ENCODE assay signal across 4 cellular contexts in genomic region chr10:22727663-22728062, GRCh38.
TF ChIP-seq lines count a peak whose summit lies in the region.

No MANE protein-coding gene starts in this region.

TF ChIP-seq in SK-N-SH treated with all-trans-retinoic acid at 6 μM for 48 hours, 23 proteins besides CTCF, POLR2A, EP300 and RAD21:
- TF ChIP-seq RARB (CRISPR knock-in tag; IDR thresholded peaks at IDR 0.05) = no peak
- no peak for TF ChIP-seq POU6F1 (CRISPR knock-in tag; IDR thresholded peaks at IDR 0.05; ENCODE audit: borderline replicate concordance, low read depth)
- no peak for TF ChIP-seq PPARA (CRISPR knock-in tag; IDR thresholded peaks at IDR 0.05; ENCODE audit: borderline replicate concordance)
- no peak for TF ChIP-seq ZNF70 (CRISPR knock-in tag; IDR thresholded peaks at IDR 0.05)
- TF ChIP-seq ESRRG (CRISPR knock-in tag; IDR thresholded peaks at IDR 0.05) = no peak
- no peak for TF ChIP-seq TCF4 (CRISPR knock-in tag; IDR thresholded peaks at IDR 0.05; ENCODE audit: borderline replicate concordance)
- TF ChIP-seq GLIS3 (CRISPR knock-in tag; IDR thresholded peaks at IDR 0.05) = no peak

TF ChIP-seq in SK-N-SH, 30 proteins besides CTCF, POLR2A, EP300 and RAD21:
- no peak for TF ChIP-seq CHD2 (IDR thresholded peaks at IDR 0.05; ENCODE audit: low read length, partially characterized antibody)
- no peak for TF ChIP-seq GABPA (IDR thresholded peaks at IDR 0.05; ENCODE audit: low read depth)
- TF ChIP-seq NFIC (IDR thresholded peaks at IDR 0.05; ENCODE audit: borderline replicate concordance) = no peak

TF ChIP-seq in HCT116, 20 proteins besides CTCF, POLR2A, EP300 and RAD21:
- TF ChIP-seq MAX (IDR thresholded peaks at IDR 0.05) (no peak), REST (IDR thresholded peaks at IDR 0.05; ENCODE audit: low read depth) (no peak), SIN3A (IDR thresholded peaks at IDR 0.05; ENCODE audit: low read depth) (no peak), EZH2 (IDR thresholded peaks at IDR 0.05) (no peak), ZBTB33 (IDR thresholded peaks at IDR 0.05; ENCODE audit: extremely low read depth, insufficient replicate concordance, low read length) (no peak), ZNF274 (IDR thresholded peaks at IDR 0.05; ENCODE audit: low read depth, low read length) (no peak), YY1 (IDR thresholded peaks at IDR 0.05; ENCODE audit: extremely low read depth, insufficient replicate concordance, low read depth, low read length) (no peak), POLR2AphosphoS5 (IDR thresholded peaks at IDR 0.05; ENCODE audit: low read depth, low read length) (no peak), EGR1 (IDR thresholded peaks at IDR 0.05; ENCODE audit: low read depth) (no peak), TCF7L2 (IDR thresholded peaks at IDR 0.05; ENCODE audit: borderline replicate concordance, extremely low read depth, insufficient read depth, insufficient read length) (no peak), CBX3 (IDR thresholded peaks at IDR 0.05; ENCODE audit: low read depth) (no peak), SRF (IDR thresholded peaks at IDR 0.05; ENCODE audit: low read depth) (no peak), JUND (IDR thresholded peaks at IDR 0.05) (no peak), FOSL1 (IDR thresholded peaks at IDR 0.05; ENCODE audit: low read depth) (no peak), EZH2phosphoT487 (IDR thresholded peaks at IDR 0.05; ENCODE audit: borderline replicate concordance) (no peak), SP1 (IDR thresholded peaks at IDR 0.05; ENCODE audit: low read depth) (no peak), CEBPB (IDR thresholded peaks at IDR 0.05; ENCODE audit: low read depth) (no peak), ATF3 (IDR thresholded peaks at IDR 0.05) (no peak), ELF1 (IDR thresholded peaks at IDR 0.05; ENCODE audit: borderline replicate concordance, low read depth) (no peak), ZFX (IDR thresholded peaks at IDR 0.05) (no peak)

TF ChIP-seq in H1, 55 proteins besides CTCF, POLR2A, EP300 and RAD21:
- TF ChIP-seq RFX5 (IDR thresholded peaks at IDR 0.05; ENCODE audit: borderline replicate concordance, low read depth, low read length) (no peak), TAF7 (optimal IDR thresholded peaks at IDR 0.05; ENCODE audit: borderline replicate concordance, low read depth, low read length) (no peak), CHD7 (IDR thresholded peaks at IDR 0.05; ENCODE audit: insufficient replicate concordance, low read length) (no peak), SUZ12 (IDR thresholded peaks at IDR 0.05; ENCODE audit: low read length) (no peak), CREB1 (IDR thresholded peaks at IDR 0.05) (no peak), SIRT6 (IDR thresholded peaks at IDR 0.05; ENCODE audit: low read length) (no peak), CHD1 (IDR thresholded peaks at IDR 0.05; ENCODE audit: low read depth, low read length) (no peak), RBBP5 (IDR thresholded peaks at IDR 0.05; ENCODE audit: borderline replicate concordance, low read depth, low read length) (no peak), RXRA (IDR thresholded peaks at IDR 0.05; ENCODE audit: insufficient read depth, low read depth, low read length) (no peak), KDM1A (IDR thresholded peaks at IDR 0.05; ENCODE audit: borderline replicate concordance, low read length) (no peak), CEBPB (IDR thresholded peaks at IDR 0.05; ENCODE audit: low read depth, low read length) (no peak), ATF3 (IDR thresholded peaks at IDR 0.05; ENCODE audit: insufficient read depth, low read depth, low read length) (no peak), CTBP2 (IDR thresholded peaks at IDR 0.05; ENCODE audit: borderline replicate concordance, insufficient read depth, insufficient read length, low read length) (no peak)
TF ChIP-seq in H1: peak in this region for 0.
